8 cellular contexts compared by ENCODE assay signal in genomic region chrX:43836435-43837184, GRCh38.
DNase-seq lines count a peak whose midpoint lies in the region; ATAC-seq and TF ChIP-seq lines count a peak whose summit lies in the region.
"Had no signal": no experiment of that assay in that cellular context is flagged by ENCODE, and none has a peak within 500 bp of the region (broad histone marks: within the 10 kb centered on the region; RNA-seq: fewer than 3 reads in every experiment).

No MANE protein-coding gene starts in this region.

- H3K4me3 ChIP-seq in GM12864 (ENCODE audit: low read depth, low read length) = no peak overlapping the region
- H3K4me3 ChIP-seq in cardiac fibroblast (replicated peaks in 1 of 2; ENCODE audit: low read depth in 2 of 2, low read length in 2 of 2) = no peak overlapping the region

- no peaks in the 10 kb centered on the region for H3K4me1 Mint-ChIP-seq in nephron

- H3K27me3 Mint-ChIP-seq in nephron (ENCODE audit: low read depth) = no peaks in the 10 kb centered on the region

- H3K9me3 Mint-ChIP-seq in nephron = peaks cover 3% of the 10 kb centered on the region
- H3K9me3 Mint-ChIP-seq: T-helper 1 cell treated with Interleukin-12 subunit alpha and Interleukin-12 subunit beta and Interleukin-4 antibody, amounts not matched to agents 30 μg/mL and 1 μg/mL, for 36 hours had no signal

- ATAC-seq in GM18498 (IDR thresholded peaks at IDR 0.05; ENCODE audit: unreplicated experiment) (no peak), GM21381 (IDR thresholded peaks at IDR 0.05; ENCODE audit: unreplicated experiment) (no peak), HG02981 (IDR thresholded peaks at IDR 0.05; ENCODE audit: unreplicated experiment) (no peak)

- TF ChIP-seq CTCF in GM12864 (IDR thresholded peaks at IDR 0.05; ENCODE audit: low read depth, low read length, missing control alignments) (peak; percentile 30), cardiac fibroblast (IDR thresholded peaks at IDR 0.05; ENCODE audit: low read depth, low read length) (peak; percentile 41), nephron (IDR thresholded peaks at IDR 0.05; ENCODE audit: unreplicated experiment in 3 of 3) (peak; percentile 51 to 77 (median 69))

- H3K36me3 Mint-ChIP-seq in nephron (ENCODE audit: low read depth) = no peaks in the 10 kb centered on the region

- no peak overlapping the region for H3K4me3 Mint-ChIP-seq in nephron
- H3K4me3 Mint-ChIP-seq: T-helper 1 cell treated with Interleukin-12 subunit alpha and Interleukin-12 subunit beta and Interleukin-4 antibody, amounts not matched to agents 30 μg/mL and 1 μg/mL, for 36 hours had no signal

- no peak for DNase-seq in GM12864 (ENCODE audit: low read depth)
- peak; percentile 38 for DNase-seq in NCI-H1092 treated with DMSO at 0.1 percent for 48 hours (lab: John Stamatoyannopoulos, UW)
- DNase-seq in cardiac fibroblast (ENCODE audit: low read depth in 2 of 2) = peak; percentile 38 to 42

- H3K27ac Mint-ChIP-seq in nephron = no peak overlapping the region
- H3K27ac Mint-ChIP-seq: T-helper 1 cell treated with Interleukin-12 subunit alpha and Interleukin-12 subunit beta and Interleukin-4 antibody, amounts not matched to agents 30 μg/mL and 1 μg/mL, for 36 hours had no signal
